In genomic region chr20:17752452-17752851, GRCh38 we compare ENCODE assay signal across 29 cellular contexts. TPM values are rescaled to one million over a fixed set of nuclear protein-coding genes. Genes with fewer than 3 reads are reported as not detected.
"Had no signal": no experiment of that assay in that cellular context is flagged by ENCODE, and none has a peak within 500 bp of the region (broad histone marks: within the 10 kb centered on the region; RNA-seq: fewer than 3 reads in every experiment).

No MANE protein-coding gene starts in this region.

- H3K27ac Mint-ChIP-seq: activated CD4-positive, alpha-beta T cell treated with anti-CD3 and anti-CD28 coated beads for 36 hours; activated naive CD4-positive, alpha-beta T cell treated with anti-CD3 and anti-CD28 coated beads, Interleukin-2, amount 50 U/mL, for 72 hours; activated T-cell treated with anti-CD3 and anti-CD28 coated beads, Interleukin-2, amount 50 U/mL, for 72 hours; mesothelial cell of epicardium; naive thymus-derived CD8-positive, alpha-beta T cell; stimulated activated effector memory CD8-positive, alpha-beta T cell treated with anti-CD3 and anti-CD28 coated beads, Interleukin-12 subunit alpha, Interleukin-12 subunit beta, amount 100 ng/mL, for 72 hours; stimulated activated naive CD8-positive, alpha-beta T cell treated with anti-CD3 and anti-CD28 coated beads, Interleukin-15, amount 100 ng/mL, for 72 hours; type B pancreatic cell had no signal

- H3K9me3 Mint-ChIP-seq: activated naive CD4-positive, alpha-beta T cell treated with anti-CD3 and anti-CD28 coated beads, Interleukin-2, amount 50 U/mL, for 72 hours; activated T-cell treated with anti-CD3 and anti-CD28 coated beads, Interleukin-2, amount 50 U/mL, for 72 hours; stimulated activated effector memory CD8-positive, alpha-beta T cell treated with anti-CD3 and anti-CD28 coated beads, Interleukin-12 subunit alpha, Interleukin-12 subunit beta, amount 100 ng/mL, for 72 hours; stimulated activated naive CD8-positive, alpha-beta T cell treated with anti-CD3 and anti-CD28 coated beads, Interleukin-15, amount 100 ng/mL, for 72 hours; type B pancreatic cell had no signal

- H3K79me2 ChIP-seq: parathyroid adenoma had no signal

- H3K9ac ChIP-seq: parathyroid adenoma had no signal

- H3K27me3 ChIP-seq: breast epithelium, esophagus muscularis mucosa, sigmoid colon, uterus had no signal

- H3K4me3 Mint-ChIP-seq: activated CD4-positive, alpha-beta T cell treated with anti-CD3 and anti-CD28 coated beads for 36 hours; activated T-cell treated with anti-CD3 and anti-CD28 coated beads, Interleukin-2, amount 50 U/mL, for 72 hours; mesothelial cell of epicardium; naive thymus-derived CD8-positive, alpha-beta T cell; neural crest cell; stimulated activated effector memory CD8-positive, alpha-beta T cell treated with anti-CD3 and anti-CD28 coated beads, Interleukin-12 subunit alpha, Interleukin-12 subunit beta, amount 100 ng/mL, for 72 hours; stimulated activated naive CD8-positive, alpha-beta T cell treated with anti-CD3 and anti-CD28 coated beads, Interleukin-15, amount 100 ng/mL, for 72 hours; type B pancreatic cell had no signal

- H3K4me3 ChIP-seq: breast epithelium, esophagus muscularis mucosa, heart right ventricle, psoas muscle, sigmoid colon, uterus had no signal

- H3K9me3 ChIP-seq: breast epithelium, esophagus muscularis mucosa, heart right ventricle, psoas muscle, uterus had no signal

- H3K36me3 ChIP-seq: breast epithelium, esophagus muscularis mucosa, heart right ventricle, sigmoid colon, uterus had no signal

- ATAC-seq: activated CD4-positive, alpha-beta T cell treated with anti-CD3 and anti-CD28 coated beads for 36 hours; activated naive CD4-positive, alpha-beta T cell treated with anti-CD3 and anti-CD28 coated beads, Interleukin-2, amount 50 U/mL, for 72 hours; activated T-cell treated with anti-CD3 and anti-CD28 coated beads, Interleukin-2, amount 50 U/mL, for 72 hours; foreskin keratinocyte; heart right ventricle; naive thymus-derived CD8-positive, alpha-beta T cell; psoas muscle; stimulated activated effector memory CD8-positive, alpha-beta T cell treated with anti-CD3 and anti-CD28 coated beads, Interleukin-12 subunit alpha, Interleukin-12 subunit beta, amount 100 ng/mL, for 72 hours; stimulated activated naive CD8-positive, alpha-beta T cell treated with anti-CD3 and anti-CD28 coated beads, Interleukin-15, amount 100 ng/mL, for 72 hours had no signal

- H2AFZ ChIP-seq: parathyroid adenoma had no signal

- DNase-seq: activated CD4-positive, alpha-beta T cell treated with anti-CD3 and anti-CD28 coated beads for 36 hours; activated CD4-positive, CD25-positive, alpha-beta regulatory T cell; activated naive CD4-positive, alpha-beta T cell; activated T-cell treated with anti-CD3 and anti-CD28 coated beads for 4 hours; activated T-cell treated with anti-CD3 and anti-CD28 coated beads, Interleukin-2, amount 50 U/mL, for 72 hours; central memory CD4-positive, alpha-beta T cell; foreskin keratinocyte; heart right ventricle; naive thymus-derived CD8-positive, alpha-beta T cell; occipital lobe; psoas muscle; sigmoid colon; small intestine; stimulated activated CD4-positive, alpha-beta T cell treated with anti-CD3 and anti-CD28 coated beads, Interleukin-4, amount 100 ng/mL, for 24 hours; stimulated activated naive CD8-positive, alpha-beta T cell treated with anti-CD3 and anti-CD28 coated beads, Interleukin-15, amount 100 ng/mL, for 72 hours; substantia nigra; T-helper 2 cell; uterus had no signal

- H3K4me1 Mint-ChIP-seq: activated CD4-positive, alpha-beta T cell treated with anti-CD3 and anti-CD28 coated beads for 36 hours; naive thymus-derived CD8-positive, alpha-beta T cell; stimulated activated naive CD8-positive, alpha-beta T cell treated with anti-CD3 and anti-CD28 coated beads, Interleukin-15, amount 100 ng/mL, for 72 hours had no signal

- H3K36me3 Mint-ChIP-seq: activated naive CD4-positive, alpha-beta T cell treated with anti-CD3 and anti-CD28 coated beads, Interleukin-2, amount 50 U/mL, for 72 hours; mesothelial cell of epicardium; naive thymus-derived CD8-positive, alpha-beta T cell; stimulated activated effector memory CD8-positive, alpha-beta T cell treated with anti-CD3 and anti-CD28 coated beads, Interleukin-12 subunit alpha, Interleukin-12 subunit beta, amount 100 ng/mL, for 72 hours; type B pancreatic cell had no signal

- H3K4me1 ChIP-seq: breast epithelium, parathyroid adenoma, psoas muscle, sigmoid colon, uterus had no signal

- H3K27ac ChIP-seq: breast epithelium, esophagus muscularis mucosa, foreskin keratinocyte, heart right ventricle, parathyroid adenoma, psoas muscle, sigmoid colon, uterus had no signal

RNA-seq across cellular contexts. Expression of gene BANF2, which starts 52.7 kb away (rescaled TPM):
- total RNA-seq: activated CD4-positive, alpha-beta T cell treated with anti-CD3 and anti-CD28 coated beads for 36 hours; activated naive CD4-positive, alpha-beta T cell treated with anti-CD3 and anti-CD28 coated beads, Interleukin-2, amount 50 U/mL, for 72 hours; activated T-cell treated with anti-CD3 and anti-CD28 coated beads, Interleukin-2, amount 50 U/mL, for 72 hours; breast epithelium; esophagus muscularis mucosa; foreskin keratinocyte; glomerular endothelial cell; heart right ventricle; kidney epithelial cell; lower leg skin; mesothelial cell of epicardium; naive thymus-derived CD8-positive, alpha-beta T cell; neural crest cell; occipital lobe; psoas muscle; sigmoid colon; uterus had no signal
- polyA plus RNA-seq: foreskin keratinocyte; heart right ventricle; naive thymus-derived CD8-positive, alpha-beta T cell; psoas muscle; sigmoid colon; small intestine had no signal
